In the genomic region with DNA sequence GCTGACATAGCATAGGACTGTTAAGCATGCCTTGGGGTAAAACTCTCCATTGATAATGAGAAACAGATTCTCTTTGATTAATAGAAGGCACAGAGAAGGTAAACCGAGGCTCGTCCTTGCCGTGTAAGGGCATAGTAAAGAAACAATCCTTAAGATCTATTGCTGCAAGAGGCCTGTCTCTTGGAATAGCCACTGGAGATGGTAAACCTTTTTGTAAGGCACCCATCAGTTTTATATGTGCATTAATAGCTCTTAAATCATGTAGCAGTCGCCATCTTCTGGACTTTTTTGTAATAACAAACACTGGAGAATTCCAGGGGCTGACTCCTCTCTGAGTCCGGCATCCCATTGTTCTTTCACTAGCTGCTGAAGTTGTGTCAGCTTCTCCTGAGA, we compare ENCODE assay signal across 8 cellular contexts. TPM values are rescaled to one million over a fixed set of nuclear protein-coding genes. Genes with fewer than 3 reads are reported as not detected.
DNase-seq lines count a peak whose midpoint lies in the region; ATAC-seq, FAIRE-seq and TF ChIP-seq lines count a peak whose summit lies in the region.

No MANE protein-coding gene starts in this region.

- peak; percentile 4 to 29 for DNase-seq in activated CD4-positive, alpha-beta T cell treated with anti-CD3 and anti-CD28 coated beads for 4 hours
- DNase-seq in activated CD4-positive, alpha-beta T cell treated with anti-CD3 and anti-CD28 coated beads for 1 hour, result no peak
- DNase-seq in NCI-H226, result peak; percentile 60
- DNase-seq in glomerular visceral epithelial cell (ENCODE audit: extremely low spot score), result peak; percentile 82
- peak in 2 of 6 donors; percentile 19 to 63 for DNase-seq in pancreas

- no peaks in the 10 kb centered on the region for H3K27me3 ChIP-seq in pancreas

- TF ChIP-seq CTCF in WI38 (IDR thresholded peaks at IDR 0.05; ENCODE audit: low read depth, low read length) (0 out of 2 replicates have a peak, but pooled peaks have one; percentile 17), pancreas (IDR thresholded peaks at IDR 0.05) (peak in 3 of 4 donors; percentile 43 to 44 (median 44))

- no peaks in the 10 kb centered on the region for H3K36me3 ChIP-seq in pancreas

- intact Hi-C loops in pancreas (cut with DNase I), result loop anchor here in 1 of 3 donors (5.0 kb wide), 1 partner anchor 62 kb away; no protein-coding TSS in a partner anchor

- WGBS in pancreas, 2 donors, result 2 to 8% methylated on average over 5 of the region's 5 CpGs

- ATAC-seq in HG02870 (IDR thresholded peaks at IDR 0.05; ENCODE audit: unreplicated experiment), result peak; percentile 66
- peak; percentile 83 to 98 (median 98) for ATAC-seq in pancreas
- no peak for ATAC-seq in HG02938 (IDR thresholded peaks at IDR 0.05; ENCODE audit: unreplicated experiment)

- H3K4me1 ChIP-seq in pancreas, result peaks cover 0 to 11% (median 0%) of the 10 kb centered on the region in 3 donors

- H3K27ac ChIP-seq in pancreas, result peak overlapping the region in 1 of 4 donors; percentile 26

- H3K9me3 ChIP-seq in pancreas, result no peaks in the 10 kb centered on the region

- no peak for FAIRE-seq in pancreas (lab: Jason Lieb, UNC)

- H3K4me3 ChIP-seq in WI38 (ENCODE audit: low read depth, low read length), result no peak overlapping the region
- H3K4me3 ChIP-seq in pancreas, result no peak overlapping the region

RNA-seq across cellular contexts. Expression of a gene that starts 8.4 kb away (rescaled TPM):
- total RNA-seq in pancreas, result 10 to 100 TPM; 44.4 to 73.0 (median 53.9) TPM
- polyA plus RNA-seq in pancreas, result 10 to 100 TPM; 55.9 to 64.3 TPM

RNA-seq across cellular contexts. Expression of a gene that starts 8.4 kb away (rescaled TPM):
- total RNA-seq in pancreas, result under 1 TPM; 0.32 to 0.98 (median 0.50) TPM
- under 1 TPM; 0.46 to 0.52 TPM for polyA plus RNA-seq in pancreas
